Comparison of ENCODE assay signal across 22 cellular contexts in the genomic region with DNA sequence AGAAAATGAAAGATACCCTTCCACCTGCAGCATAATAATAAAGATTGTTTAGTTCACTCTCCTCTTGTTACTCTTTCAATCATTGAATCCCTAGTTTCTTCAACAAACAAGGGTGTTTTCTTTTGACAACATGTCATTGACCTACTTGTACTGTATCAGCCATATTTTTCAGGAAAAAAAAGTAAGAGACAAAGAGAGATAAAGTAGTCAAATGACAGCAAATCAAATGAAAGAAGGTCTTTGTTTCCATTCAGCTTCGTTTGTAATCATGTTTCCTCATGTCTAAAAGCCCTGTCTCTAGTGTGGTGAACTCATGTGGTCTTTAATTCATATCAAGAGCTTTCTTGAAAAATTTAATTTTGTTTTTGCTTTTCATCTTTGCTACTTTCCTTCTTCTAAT.
"Had no signal": no experiment of that assay in that cellular context is flagged by ENCODE, and none has a peak within 500 bp of the region (broad histone marks: within the 10 kb centered on the region; RNA-seq: fewer than 3 reads in every experiment).

No MANE protein-coding gene starts in this region.

- H3K27ac ChIP-seq: coronary artery, dorsolateral prefrontal cortex, esophagus muscularis mucosa, foreskin keratinocyte, gastrocnemius medialis, heart right ventricle, left lung, lower lobe of right lung had no signal

- H3K4me1 ChIP-seq: esophagus muscularis mucosa, foreskin keratinocyte, gastrocnemius medialis, heart right ventricle, left lung, lower lobe of right lung had no signal

- ATAC-seq: foreskin keratinocyte, gastrocnemius medialis, heart right ventricle, left cardiac atrium, left lung, left ventricle myocardium superior, lower lobe of right lung, mucosa of descending colon had no signal

- FAIRE-seq: endothelial cell of umbilical vein, islet of Langerhans, keratinocyte had no signal

- DNase-seq: dermis blood vessel endothelial cell; dorsolateral prefrontal cortex; effector CD4-positive, alpha-beta T cell; effector memory CD4-positive, alpha-beta T cell; foreskin keratinocyte; gastrocnemius medialis; glutamatergic neuron; head of caudate nucleus; heart right ventricle; hippocampal formation; left cardiac atrium; left lung; left ventricle myocardium superior; lower lobe of right lung; mesenchymal stem cell; mucosa of descending colon; naive B cell had no signal

- H3K27me3 ChIP-seq: dorsolateral prefrontal cortex, esophagus muscularis mucosa, foreskin keratinocyte, gastrocnemius medialis, heart right ventricle, left lung had no signal

- H3K4me3 ChIP-seq: coronary artery, dorsolateral prefrontal cortex, esophagus muscularis mucosa, gastrocnemius medialis, heart right ventricle, left lung, lower lobe of right lung, mucosa of descending colon had no signal

- H3K36me3 ChIP-seq: esophagus muscularis mucosa, gastrocnemius medialis, heart right ventricle, left lung, lower lobe of right lung had no signal

- H3K9me3 ChIP-seq: esophagus muscularis mucosa, gastrocnemius medialis, heart right ventricle, left lung, lower lobe of right lung, mucosa of descending colon had no signal
